In the genomic region with DNA sequence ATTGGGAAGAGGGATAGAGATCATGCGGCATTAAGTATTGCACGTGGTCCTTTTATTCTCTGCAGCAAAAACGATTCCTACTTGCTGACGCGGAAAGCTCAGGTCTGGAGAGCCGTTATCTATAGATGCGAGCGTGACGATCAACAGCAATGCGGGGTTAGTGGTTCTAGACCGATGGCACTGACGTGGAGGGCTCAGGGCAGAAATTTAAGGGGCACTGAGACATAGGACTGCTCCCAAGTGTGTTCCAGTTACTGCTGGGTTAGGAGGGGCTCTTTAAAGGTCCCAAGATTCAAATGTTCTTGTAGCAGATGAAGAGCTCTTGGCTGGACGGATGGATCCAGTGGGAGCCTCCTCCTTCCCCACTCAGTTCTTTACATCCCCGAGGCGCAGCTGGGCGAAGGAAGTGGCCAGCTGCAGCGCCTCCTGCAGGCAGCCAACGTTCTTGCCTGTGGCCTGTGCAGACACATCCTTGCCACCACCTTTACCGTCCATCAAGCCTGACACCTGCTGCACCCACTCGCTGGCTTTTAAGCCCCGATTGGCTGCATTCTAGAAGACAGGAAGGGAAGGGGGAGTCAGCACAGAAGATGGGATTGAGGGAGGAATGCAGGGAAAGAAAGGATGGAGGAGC, we compare ENCODE assay signal across 9 cellular contexts. TPM values are rescaled to one million over a fixed set of nuclear protein-coding genes. Genes with fewer than 3 reads are reported as not detected.
DNase-seq lines count a peak whose midpoint lies in the region; ATAC-seq and TF ChIP-seq lines count a peak whose summit lies in the region.
"Had no signal": no experiment of that assay in that cellular context is flagged by ENCODE, and none has a peak within 500 bp of the region (broad histone marks: within the 10 kb centered on the region; RNA-seq: fewer than 3 reads in every experiment).

No MANE protein-coding gene starts in this region.

- H3K27me3 ChIP-seq in NT2/D1 (ENCODE audit: insufficient read depth, insufficient read length) (no peaks in the 10 kb centered on the region), sigmoid colon (no peaks in the 10 kb centered on the region)
- H3K27me3 ChIP-seq: SJCRH30 had no signal

- H3K4me1 ChIP-seq in NT2/D1 (ENCODE audit: insufficient read depth, insufficient read length) (no peaks in the 10 kb centered on the region), sigmoid colon (peaks cover 0 to 29% (median 24%) of the 10 kb centered on the region in 4 donors)
- H3K4me1 ChIP-seq: SJCRH30 had no signal

- H3K9me3 ChIP-seq in NT2/D1 (ENCODE audit: insufficient read depth, low read length) (no peaks in the 10 kb centered on the region), sigmoid colon (no peaks in the 10 kb centered on the region)
- H3K9me3 ChIP-seq: SJCRH30 had no signal

- peak overlapping the region in 3 of 4 donors; percentile 85 to 97 (median 90) for H3K27ac ChIP-seq in sigmoid colon

- DNase-seq in activated CD4-positive, alpha-beta T cell treated with anti-CD3 and anti-CD28 coated beads for 48 hours, result peak; percentile 53
- DNase-seq in activated CD4-positive, alpha-beta T cell treated with anti-CD3 and anti-CD28 coated beads, Interleukin-2, amount 50 U/mL, for 4 hours, result no peak
- DNase-seq in NT2/D1 (ENCODE audit: low read depth, low spot score), result peak; percentile 43
- DNase-seq in choroid plexus epithelial cell (ENCODE audit: low read depth), result peak; percentile 19
- no peak for DNase-seq in sigmoid colon

- no peak for TF ChIP-seq EP300 in sigmoid colon (IDR thresholded peaks at IDR 0.05)

- H3K9ac ChIP-seq in NT2/D1 (ENCODE audit: insufficient read length, low read depth), result no peak overlapping the region

- intact Hi-C loops in sigmoid colon (cut with DNase I), result loop anchor here (10.0 kb wide), 1 partner anchor 88 kb away; no protein-coding TSS in a partner anchor

- no peak for ATAC-seq in HG02970 (IDR thresholded peaks at IDR 0.05; ENCODE audit: low FRiP score, unreplicated experiment)
- no peak for ATAC-seq in GM21515 (IDR thresholded peaks at IDR 0.05; ENCODE audit: unreplicated experiment)
- ATAC-seq in HG03139 (IDR thresholded peaks at IDR 0.05; ENCODE audit: unreplicated experiment), result no peak

- WGBS in sigmoid colon, 2 donors, result 88 to 93% methylated on average over 21 of the region's 21 CpGs

- H3K4me3 ChIP-seq in NT2/D1 (ENCODE audit: insufficient read length, low read depth), result no peak overlapping the region
- no peak overlapping the region for H3K4me3 ChIP-seq in choroid plexus epithelial cell (ENCODE audit: low read depth, low read length)
- no peak overlapping the region for H3K4me3 ChIP-seq in sigmoid colon

- no peak for TF ChIP-seq POLR2A in sigmoid colon (IDR thresholded peaks at IDR 0.05)

- H3K36me3 ChIP-seq in NT2/D1 (ENCODE audit: insufficient read depth, insufficient read length, low read length) (peaks cover 68% of the 10 kb centered on the region), sigmoid colon (peaks cover 36 to 59% (median 51%) of the 10 kb centered on the region in 4 donors)

- TF ChIP-seq CTCF in choroid plexus epithelial cell (conservative IDR thresholded peaks at IDR 0.05; ENCODE audit: low read depth, low read length), result peak; percentile 60
- TF ChIP-seq CTCF in sigmoid colon (IDR thresholded peaks at IDR 0.05), result peak in 1 of 4 experiments; percentile 27

RNA-seq across cellular contexts. Expression of gene EXOSC6, which starts 0.7 kb away (rescaled TPM):
- total RNA-seq in sigmoid colon, result 10 to 100 TPM; 13.5 to 24.7 (median 14.1) TPM
- 10 to 100 TPM in 1 of 3 donors, 1 to 10 TPM in 2; 5.4 to 12.4 (median 5.8) TPM for polyA plus RNA-seq in sigmoid colon

RNA-seq across cellular contexts. Expression of gene AARS1, which starts 36.8 kb away (rescaled TPM):
- 10 to 100 TPM; 58.1 to 80.0 (median 61.9) TPM for total RNA-seq in sigmoid colon
- 10 to 100 TPM; 19.8 to 45.8 (median 21.5) TPM for polyA plus RNA-seq in sigmoid colon

RNA-seq across cellular contexts. Expression of gene DDX19B, which starts 46.5 kb away (rescaled TPM):
- 10 to 100 TPM; 16.6 to 27.1 (median 24.6) TPM for total RNA-seq in sigmoid colon
- 10 to 100 TPM; 21.7 to 34.2 (median 23.4) TPM for polyA plus RNA-seq in sigmoid colon

Comparison
In these comparisons a context has a peak if more than half of its experiments do, and no peak if none do; other contexts are left out.
1. DNase-seq: peak in activated CD4-positive, alpha-beta T cell treated with anti-CD3 and anti-CD28 coated beads for 48 hours (single experiment), NT2/D1 (single experiment) and choroid plexus epithelial cell (single experiment); none in activated CD4-positive, alpha-beta T cell treated with anti-CD3 and anti-CD28 coated beads, Interleukin-2, amount 50 U/mL, for 4 hours (0 of 2) and sigmoid colon (single experiment).